Comparison of ENCODE assay signal across 30 cellular contexts in genomic region chr5:143720689-143721088, GRCh38.
"Had no signal": no experiment of that assay in that cellular context is flagged by ENCODE, and none has a peak within 500 bp of the region (broad histone marks: within the 10 kb centered on the region; RNA-seq: fewer than 3 reads in every experiment).

No MANE protein-coding gene starts in this region.

- H3K4me3 ChIP-seq: neural progenitor cell, ovary, psoas muscle, right lobe of liver, sigmoid colon, suprapubic skin, testis, tibial artery, upper lobe of left lung, vagina had no signal

- H3K9me3 ChIP-seq: ovary, right lobe of liver, sigmoid colon, suprapubic skin, testis, vagina had no signal

- H3K4me1 Mint-ChIP-seq: nephron progenitor cell; neural progenitor cell; stimulated activated naive CD8-positive, alpha-beta T cell treated with anti-CD3 and anti-CD28 coated beads, Interleukin-15, amount 100 ng/mL, for 72 hours had no signal

- H2AFZ ChIP-seq: neural progenitor cell, parathyroid adenoma had no signal

- DNase-seq: naive thymus-derived CD8-positive, alpha-beta T cell; nephron progenitor cell; occipital lobe; ovary; posterior cingulate gyrus; psoas muscle; right cardiac atrium; right lobe of liver; sigmoid colon; small intestine; stimulated activated CD4-positive, alpha-beta T cell treated with anti-CD3 and anti-CD28 coated beads, Interleukin-15, amount 100 ng/mL, for 24 hours; stimulated activated CD4-positive, alpha-beta T cell treated with anti-CD3 and anti-CD28 coated beads, Interleukin-2, amount 100 ng/mL, for 24 hours; stimulated activated CD4-positive, alpha-beta T cell treated with anti-CD3 and anti-CD28 coated beads, Interleukin-2, amount 100 ng/mL, for 48 hours; stimulated activated CD4-positive, alpha-beta T cell treated with anti-CD3 and anti-CD28 coated beads, Interleukin-4, amount 100 ng/mL, for 24 hours; stimulated activated naive CD4-positive, alpha-beta T cell; stimulated activated naive CD8-positive, alpha-beta T cell treated with anti-CD3 and anti-CD28 coated beads, Interleukin-15, amount 100 ng/mL, for 72 hours; stimulated activated naive CD8-positive, alpha-beta T cell treated with anti-CD3 and anti-CD28 coated beads, Interleukin-15, Interleukin-2, amounts not matched to agents 100 U/mL and 50 U/mL, for 24 hours; substantia nigra; testis; tibial artery; trophoblast cell; upper lobe of left lung had no signal

- H3K9ac ChIP-seq: neural progenitor cell, parathyroid adenoma had no signal

- H3K27ac Mint-ChIP-seq: naive thymus-derived CD8-positive, alpha-beta T cell; natural killer cell treated with Interleukin-12 subunit alpha and Interleukin-12 subunit beta and Interleukin-15 and Interleukin-18, amount 100 ng/mL, for 72 hours; nephron progenitor cell; neural progenitor cell; progenitor cell of endocrine pancreas; stimulated activated effector memory CD8-positive, alpha-beta T cell treated with anti-CD3 and anti-CD28 coated beads, Interleukin-12 subunit alpha, Interleukin-12 subunit beta, amount 100 ng/mL, for 72 hours; stimulated activated naive CD8-positive, alpha-beta T cell treated with anti-CD3 and anti-CD28 coated beads, Interleukin-15, amount 100 ng/mL, for 72 hours had no signal

- H3K27me3 Mint-ChIP-seq: natural killer cell treated with Interleukin-12 subunit alpha and Interleukin-12 subunit beta and Interleukin-15 and Interleukin-18, amount 100 ng/mL, for 72 hours; progenitor cell of endocrine pancreas had no signal

- H3K36me3 Mint-ChIP-seq: stimulated activated effector memory CD8-positive, alpha-beta T cell treated with anti-CD3 and anti-CD28 coated beads, Interleukin-12 subunit alpha, Interleukin-12 subunit beta, amount 100 ng/mL, for 72 hours had no signal

- ATAC-seq: naive thymus-derived CD8-positive, alpha-beta T cell; natural killer cell treated with Interleukin-12 subunit alpha and Interleukin-12 subunit beta and Interleukin-15 and Interleukin-18, amount 100 ng/mL, for 72 hours; psoas muscle; right cardiac atrium; right lobe of liver; stimulated activated effector memory CD8-positive, alpha-beta T cell treated with anti-CD3 and anti-CD28 coated beads, Interleukin-12 subunit alpha, Interleukin-12 subunit beta, amount 100 ng/mL, for 72 hours; stimulated activated naive CD8-positive, alpha-beta T cell treated with anti-CD3 and anti-CD28 coated beads, Interleukin-15, amount 100 ng/mL, for 72 hours; stimulated activated naive CD8-positive, alpha-beta T cell treated with anti-CD3 and anti-CD28 coated beads, Interleukin-15, Interleukin-2, amounts not matched to agents 100 U/mL and 50 U/mL, for 24 hours had no signal

- H3K4me3 Mint-ChIP-seq: naive thymus-derived CD8-positive, alpha-beta T cell; natural killer cell treated with Interleukin-12 subunit alpha and Interleukin-12 subunit beta and Interleukin-15 and Interleukin-18, amount 100 ng/mL, for 72 hours; nephron progenitor cell; neural progenitor cell; stimulated activated effector memory CD8-positive, alpha-beta T cell treated with anti-CD3 and anti-CD28 coated beads, Interleukin-12 subunit alpha, Interleukin-12 subunit beta, amount 100 ng/mL, for 72 hours; stimulated activated naive CD8-positive, alpha-beta T cell treated with anti-CD3 and anti-CD28 coated beads, Interleukin-15, amount 100 ng/mL, for 72 hours had no signal

- H3K4me1 ChIP-seq: neural progenitor cell, parathyroid adenoma, psoas muscle, right lobe of liver, sigmoid colon, suprapubic skin, testis, upper lobe of left lung, vagina had no signal

- H3K27ac ChIP-seq: neural progenitor cell, ovary, parathyroid adenoma, psoas muscle, right lobe of liver, sigmoid colon, suprapubic skin, testis, tibial artery, upper lobe of left lung, vagina had no signal

- FAIRE-seq: small intestine, urothelium cell line had no signal

- H3K36me3 ChIP-seq: neural progenitor cell, ovary, right lobe of liver, sigmoid colon, suprapubic skin, tibial artery, upper lobe of left lung, vagina had no signal

- H3K27me3 ChIP-seq: neural progenitor cell, ovary, right lobe of liver, sigmoid colon, suprapubic skin, testis, tibial artery, upper lobe of left lung, vagina had no signal

- H3K79me2 ChIP-seq: parathyroid adenoma had no signal

- H3K4me2 ChIP-seq: neural progenitor cell had no signal
